Comparison of ENCODE assay signal across 17 cellular contexts in the genomic region with DNA sequence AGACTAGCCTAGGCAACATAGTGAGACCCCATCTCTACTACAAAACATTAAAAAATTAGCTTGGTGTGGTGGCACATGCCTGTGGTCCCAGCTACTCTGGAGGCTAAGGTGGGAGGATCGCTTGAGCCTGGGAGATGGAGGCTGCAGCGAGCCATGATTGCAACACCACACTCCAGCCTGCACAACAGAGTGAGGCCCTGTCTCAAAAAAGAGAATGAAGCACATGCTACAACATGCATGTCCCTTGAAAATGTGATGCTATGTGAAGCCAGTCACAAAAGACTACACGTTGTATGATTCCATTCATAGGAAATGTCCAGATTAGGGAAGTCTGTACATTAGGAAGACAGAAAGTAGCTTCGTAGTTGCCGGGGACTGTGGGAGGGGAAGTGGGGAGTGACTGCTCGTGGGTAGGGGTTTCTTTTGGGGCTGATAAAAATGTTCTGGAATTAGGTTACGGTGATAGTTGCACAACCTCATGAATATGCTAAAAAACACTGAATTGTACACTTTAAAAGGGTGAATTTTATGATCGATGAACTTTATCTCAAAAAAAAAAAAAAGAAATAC.
"Had no signal": no experiment of that assay in that cellular context is flagged by ENCODE, and none has a peak within 500 bp of the region (broad histone marks: within the 10 kb centered on the region; RNA-seq: fewer than 3 reads in every experiment).

No MANE protein-coding gene starts in this region.

- H3K4me1 Mint-ChIP-seq: memory B cell; naive thymus-derived CD8-positive, alpha-beta T cell; nephron; stimulated activated effector memory CD8-positive, alpha-beta T cell treated with anti-CD3 and anti-CD28 coated beads, Interleukin-12 subunit alpha, Interleukin-12 subunit beta, amount 100 ng/mL, for 72 hours had no signal

- H3K36me3 Mint-ChIP-seq: memory B cell; naive thymus-derived CD8-positive, alpha-beta T cell; stimulated activated effector memory CD8-positive, alpha-beta T cell treated with anti-CD3 and anti-CD28 coated beads, Interleukin-12 subunit alpha, Interleukin-12 subunit beta, amount 100 ng/mL, for 72 hours had no signal

- H3K4me3 Mint-ChIP-seq: memory B cell; naive thymus-derived CD8-positive, alpha-beta T cell; nephron; neural progenitor cell; stimulated activated effector memory CD8-positive, alpha-beta T cell treated with anti-CD3 and anti-CD28 coated beads, Interleukin-12 subunit alpha, Interleukin-12 subunit beta, amount 100 ng/mL, for 72 hours; stimulated activated naive CD8-positive, alpha-beta T cell treated with anti-CD3 and anti-CD28 coated beads, Interleukin-15, Interleukin-2, amounts not matched to agents 100 ng/mL and 50 ng/mL, for 24 hours had no signal

- H3K9me3 Mint-ChIP-seq: memory B cell; stimulated activated effector memory CD8-positive, alpha-beta T cell treated with anti-CD3 and anti-CD28 coated beads, Interleukin-12 subunit alpha, Interleukin-12 subunit beta, amount 100 ng/mL, for 72 hours; stimulated activated naive CD8-positive, alpha-beta T cell treated with anti-CD3 and anti-CD28 coated beads, Interleukin-15, Interleukin-2, amounts not matched to agents 100 ng/mL and 50 ng/mL, for 24 hours had no signal

- DNase-seq: hippocampal formation; kidney glomerular epithelial cell; left cardiac atrium; left ventricle myocardium superior; naive thymus-derived CD8-positive, alpha-beta T cell; occipital lobe; psoas muscle; stimulated activated CD4-positive, alpha-beta T cell treated with anti-CD3 and anti-CD28 coated beads, Interleukin-4, amount 100 ng/mL, for 24 hours; stimulated activated naive CD4-positive, alpha-beta T cell; tibial artery; trophoblast cell; uterus had no signal

- H3K27ac Mint-ChIP-seq: memory B cell; naive thymus-derived CD8-positive, alpha-beta T cell; nephron; neural progenitor cell; stimulated activated effector memory CD8-positive, alpha-beta T cell treated with anti-CD3 and anti-CD28 coated beads, Interleukin-12 subunit alpha, Interleukin-12 subunit beta, amount 100 ng/mL, for 72 hours; stimulated activated naive CD8-positive, alpha-beta T cell treated with anti-CD3 and anti-CD28 coated beads, Interleukin-15, Interleukin-2, amounts not matched to agents 100 ng/mL and 50 ng/mL, for 24 hours had no signal

- H3K27me3 Mint-ChIP-seq: stimulated activated naive CD8-positive, alpha-beta T cell treated with anti-CD3 and anti-CD28 coated beads, Interleukin-15, Interleukin-2, amounts not matched to agents 100 ng/mL and 50 ng/mL, for 24 hours had no signal
